11 cellular contexts compared by ENCODE assay signal in the genomic region with DNA sequence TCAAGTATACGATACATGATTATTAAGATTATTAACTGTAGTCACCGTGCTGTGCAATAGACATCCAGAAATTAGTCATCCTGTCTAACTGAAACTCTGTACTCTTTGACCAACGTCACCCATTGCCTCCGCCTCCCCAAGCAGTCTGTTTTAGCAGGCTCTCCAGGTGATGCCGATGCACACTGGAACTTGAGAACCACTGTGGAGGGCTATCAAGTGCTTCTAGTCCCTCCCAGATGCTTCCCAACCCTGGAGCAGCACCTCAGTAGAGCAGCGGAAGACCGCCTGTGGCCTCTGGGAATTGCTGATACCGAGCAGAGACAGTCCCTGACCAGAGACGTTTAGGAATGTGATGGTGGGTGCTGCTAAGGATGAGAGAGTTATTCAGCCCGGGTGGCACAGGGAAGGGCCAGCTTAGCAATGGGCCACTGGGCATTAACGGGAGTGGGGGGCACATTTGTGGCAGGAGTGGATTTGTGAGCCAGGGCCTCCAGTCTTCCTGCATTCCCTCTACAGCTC. TPM values are rescaled to one million over a fixed set of nuclear protein-coding genes. Genes with fewer than 3 reads are reported as not detected.
A peak's percentile ranks its signal among the peaks of the same experiment; 100 is the strongest.
DNase-seq lines count a peak whose midpoint lies in the region; ATAC-seq and TF ChIP-seq lines count a peak whose summit lies in the region.
"Had no signal": no experiment of that assay in that cellular context is flagged by ENCODE, and none has a peak within 500 bp of the region (broad histone marks: within the 10 kb centered on the region; RNA-seq: fewer than 3 reads in every experiment).

No MANE protein-coding gene starts in this region.

- H3K4me3 Mint-ChIP-seq in mesothelial cell of epicardium (no peak overlapping the region), glutamatergic neuron (ENCODE audit: unreplicated experiment) (no peak overlapping the region)

- peaks cover 31% of the 10 kb centered on the region for H3K4me1 Mint-ChIP-seq in mesothelial cell of epicardium
- peaks cover 2% of the 10 kb centered on the region for H3K4me1 Mint-ChIP-seq in glutamatergic neuron (ENCODE audit: low read depth, unreplicated experiment)

- no peak overlapping the region for H3K4me3 ChIP-seq in epithelial cell of esophagus (ENCODE audit: low read length)

- DNase-seq in epithelial cell of esophagus (ENCODE audit: low read depth) = peak; percentile 35
- no peak for DNase-seq in mesothelial cell of epicardium (ENCODE audit: low spot score in 2 of 2, unreplicated experiment in 2 of 2)
- DNase-seq in iPS-NIHi11 (ENCODE audit: low spot score) = no peak
- no peak for DNase-seq in activated effector memory CD4-positive, alpha-beta T cell treated with anti-CD3 and anti-CD28 coated beads, Interleukin-2, amount 50 U/mL, for 16 hours
- DNase-seq in glutamatergic neuron = no peak
- DNase-seq: central memory CD4-positive, alpha-beta T cell had no signal

- H3K27ac Mint-ChIP-seq in mesothelial cell of epicardium (no peak overlapping the region), glutamatergic neuron (ENCODE audit: unreplicated experiment) (no peak overlapping the region)

- no peak for TF ChIP-seq POLR2A in GM18505 (IDR thresholded peaks at IDR 0.05; ENCODE audit: borderline replicate concordance, extremely low read depth, insufficient read depth, insufficient read length)

- ATAC-seq in GM18505 (IDR thresholded peaks at IDR 0.05; ENCODE audit: unreplicated experiment) (peak; percentile 58), GM21423 (IDR thresholded peaks at IDR 0.05; ENCODE audit: unreplicated experiment) (peak; percentile 74), HG03159 (IDR thresholded peaks at IDR 0.05; ENCODE audit: unreplicated experiment) (peak; percentile 91)

- H3K9me3 Mint-ChIP-seq in mesothelial cell of epicardium (no peaks in the 10 kb centered on the region), glutamatergic neuron (ENCODE audit: unreplicated experiment) (peaks cover 3% of the 10 kb centered on the region)
- H3K9me3 Mint-ChIP-seq: neural crest cell had no signal

- H3K27me3 Mint-ChIP-seq in mesothelial cell of epicardium (ENCODE audit: low read depth) = peaks cover 23% of the 10 kb centered on the region
- H3K27me3 Mint-ChIP-seq in glutamatergic neuron (ENCODE audit: unreplicated experiment) = peaks cover 11% of the 10 kb centered on the region

- TF ChIP-seq CTCF in epithelial cell of esophagus (IDR thresholded peaks at IDR 0.05; ENCODE audit: insufficient read depth, low read depth, low read length, missing control alignments) (no peak), mesothelial cell of epicardium (IDR thresholded peaks at IDR 0.05; ENCODE audit: unreplicated experiment) (no peak), glutamatergic neuron (IDR thresholded peaks at IDR 0.05; ENCODE audit: partially characterized antibody, unreplicated experiment) (no peak)

- no peaks in the 10 kb centered on the region for H3K36me3 Mint-ChIP-seq in mesothelial cell of epicardium
- no peaks in the 10 kb centered on the region for H3K36me3 Mint-ChIP-seq in glutamatergic neuron (ENCODE audit: unreplicated experiment)

RNA-seq across cellular contexts. Expression of gene LIPG, which starts 50.7 kb away (rescaled TPM):
- total RNA-seq in mesothelial cell of epicardium (22.3 to 26.0 TPM (median 25.7 TPM) in 3 replicates), glutamatergic neuron (ENCODE audit: unreplicated experiment) (10.2 TPM)
- total RNA-seq: SK-MEL-5 had no signal
